Comparison of ENCODE assay signal across 18 cellular contexts in the genomic region with DNA sequence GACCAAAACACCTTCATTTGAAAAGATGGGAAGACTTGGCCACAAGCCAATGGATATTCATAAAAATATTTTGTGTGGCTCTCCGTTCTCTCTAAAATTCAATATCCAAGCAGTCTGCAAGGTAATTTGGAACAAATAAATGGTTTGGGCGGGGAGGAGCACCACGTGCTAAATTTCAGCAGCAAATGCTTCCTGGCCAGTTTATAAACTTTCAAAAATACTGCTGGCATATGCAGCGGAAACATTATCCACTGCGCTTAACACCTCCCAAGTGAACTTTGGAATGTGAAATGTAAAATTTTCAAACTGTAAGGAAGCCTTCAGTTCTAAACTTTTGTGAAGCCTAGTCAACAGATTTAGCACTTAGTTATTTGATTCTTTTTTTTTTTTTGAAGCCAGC.
DNase-seq lines count a peak whose midpoint lies in the region; ATAC-seq, FAIRE-seq and TF ChIP-seq lines count a peak whose summit lies in the region.
"Had no signal": no experiment of that assay in that cellular context is flagged by ENCODE, and none has a peak within 500 bp of the region (broad histone marks: within the 10 kb centered on the region; RNA-seq: fewer than 3 reads in every experiment).

No MANE protein-coding gene starts in this region.

- TF ChIP-seq RAD21 in K562 (CRISPR knock-in tag; conservative IDR thresholded peaks at IDR 0.05 in 1 of 2, IDR thresholded peaks at IDR 0.05 in 1 of 2), result no peak

- peaks cover 0 to 11% of the 10 kb centered on the region in 2 experiments; a peak in 2 of 5 replicates for H3K27me3 ChIP-seq in K562 (ENCODE audit: control insufficient read depth in 2 of 2, insufficient read depth in 2 of 2, low read length in 2 of 2)
- H3K27me3 ChIP-seq in left ventricle myocardium inferior (ENCODE audit: low read depth), result no peaks in the 10 kb centered on the region
- no peaks in the 10 kb centered on the region for H3K27me3 ChIP-seq in psoas muscle (ENCODE audit: insufficient read depth in 3 of 3, low read length in 2 of 3)
- no peaks in the 10 kb centered on the region for H3K27me3 ChIP-seq in tibial artery

- in situ Hi-C loops in K562 (cut with MboI), result no loop called here

- H3K4me1 Mint-ChIP-seq in activated T-cell treated with anti-CD3 and anti-CD28 coated beads, Interleukin-2, amount 50 U/mL, for 72 hours (ENCODE audit: low read depth), result no peaks in the 10 kb centered on the region
- H3K4me1 Mint-ChIP-seq: IgD-negative memory B cell had no signal

- H3K4me3 ChIP-seq in K562 (no peak overlapping the region), left ventricle myocardium inferior (no peak overlapping the region), psoas muscle (no peak overlapping the region), tibial artery (peak overlapping the region in 1 of 2 donors; percentile 19)

- H4K20me1 ChIP-seq in K562 (replicated peaks; ENCODE audit: control insufficient read depth, insufficient read depth, low read length), result no peaks in the 10 kb centered on the region

- H3K9ac ChIP-seq in K562 (ENCODE audit: insufficient read depth in 1 of 2, low read depth in 2 of 2, low read length in 2 of 2), result no peak overlapping the region

- peaks cover 8% of the 10 kb centered on the region for H3K27me3 Mint-ChIP-seq in activated T-cell treated with anti-CD3 and anti-CD28 coated beads, Interleukin-2, amount 50 U/mL, for 72 hours (ENCODE audit: low read depth)

- TF ChIP-seq CTCF in K562 (IDR thresholded peaks at IDR 0.05 in 2 of 3, conservative IDR thresholded peaks at IDR 0.05 in 1 of 3; ENCODE audit: insufficient read depth in 2 of 3, low read depth in 1 of 3, low read length in 3 of 3) (no peak), left ventricle myocardium inferior (IDR thresholded peaks at IDR 0.05; ENCODE audit: borderline replicate concordance) (no peak), psoas muscle (IDR thresholded peaks at IDR 0.05) (no peak), tibial artery (IDR thresholded peaks at IDR 0.05) (no peak)

- CTCF ChIA-PET in K562 (lab: Yijun Ruan, JAX; ENCODE audit: low intra/inter-chr PET ratio), result no interaction called here

- DNase-seq in K562 (ENCODE audit: extremely low read depth in 1 of 4, low spot score in 3 of 4) (no peak), left ventricle myocardium inferior (no peak), psoas muscle (no peak), tibial artery (no peak), GM19240 (ENCODE audit: insufficient read length, low spot score) (no peak)
- no peak for DNase-seq in activated T-cell treated with anti-CD3 and anti-CD28 coated beads, Interleukin-2, amount 50 U/mL, for 72 hours
- DNase-seq: EL, H9, NCI-H1417 treated with DMSO at 0.1 percent for 48 hours, NCI-H2029, NCI-H2171 treated with DMSO at 0.1 percent for 48 hours, NCI-H510A treated with DMSO at 0.1 percent for 48 hours had no signal

- no peak overlapping the region for H3K27ac Mint-ChIP-seq in activated T-cell treated with anti-CD3 and anti-CD28 coated beads, Interleukin-2, amount 50 U/mL, for 72 hours
- H3K27ac Mint-ChIP-seq: H9, IgD-negative memory B cell had no signal

- no peaks in the 10 kb centered on the region for H3K4me1 ChIP-seq in K562 (replicated peaks in 1 of 2; ENCODE audit: control insufficient read depth in 2 of 2, insufficient read depth in 2 of 2, low read length in 2 of 2)
- peaks cover 52% of the 10 kb centered on the region for H3K4me1 ChIP-seq in left ventricle myocardium inferior
- H3K4me1 ChIP-seq in psoas muscle, result peaks cover 23% of the 10 kb centered on the region
- peaks cover 0 to 69% (median 48%) of the 10 kb centered on the region in 4 donors for H3K4me1 ChIP-seq in tibial artery

- H3K9me3 Mint-ChIP-seq in activated T-cell treated with anti-CD3 and anti-CD28 coated beads, Interleukin-2, amount 50 U/mL, for 72 hours, result no peaks in the 10 kb centered on the region
- H3K9me3 Mint-ChIP-seq: H9, IgD-negative memory B cell had no signal

- BruUV-seq in K562 (replicated peaks; lab: Mats Ljungman, UMichigan), result no TSS peak

- no peak for TF ChIP-seq EP300 in K562 (IDR thresholded peaks at IDR 0.05; ENCODE audit: low read length)

- H3K36me3 ChIP-seq in K562 (ENCODE audit: control insufficient read depth, insufficient read depth, low read length) (no peaks in the 10 kb centered on the region), left ventricle myocardium inferior (peaks cover 8% of the 10 kb centered on the region), psoas muscle (ENCODE audit: insufficient read depth in 1 of 2, low read depth in 1 of 2) (no peaks in the 10 kb centered on the region), tibial artery (peaks cover 0 to 26% (median 0%) of the 10 kb centered on the region in 3 donors)

- intact Hi-C loops in K562 (cut with micrococcal nuclease) (no loop called here), left ventricle myocardium inferior (cut with micrococcal nuclease) (no loop called here), psoas muscle (cut with DNase I) (no loop called here), tibial artery (cut with DNase I; ENCODE audit: low total_unique reads) (no loop called here)

- no peak overlapping the region for H3K4me3 Mint-ChIP-seq in activated T-cell treated with anti-CD3 and anti-CD28 coated beads, Interleukin-2, amount 50 U/mL, for 72 hours
- H3K4me3 Mint-ChIP-seq: H9, IgD-negative memory B cell had no signal

- H3K79me2 ChIP-seq in K562 (ENCODE audit: control insufficient read depth, insufficient read depth, low read length), result no peaks in the 10 kb centered on the region

- 2% methylated on average over 5 of the region's 5 CpGs for WGBS in K562 (ENCODE audit: insufficient coverage, low coverage, missing lambda C conversion rate)
- 9 to 18% (median 16%) methylated on average over 5 of the region's 5 CpGs for WGBS in psoas muscle, 3 donors

- H2AFZ ChIP-seq in K562 (ENCODE audit: low read depth, low read length), result no peak overlapping the region

- no peak for ATAC-seq in K562
- ATAC-seq in psoas muscle, result peak in 2 of 4 donors; percentile 39 to 62
- ATAC-seq in activated T-cell treated with anti-CD3 and anti-CD28 coated beads, Interleukin-2, amount 50 U/mL, for 72 hours (replicated peaks in 1 of 2), result no peak
- no peak for ATAC-seq in GM19397 (IDR thresholded peaks at IDR 0.05; ENCODE audit: unreplicated experiment)
- ATAC-seq in HG03439 (IDR thresholded peaks at IDR 0.05; ENCODE audit: unreplicated experiment), result no peak

- FAIRE-seq in K562 (lab: Jason Lieb, UNC), result no peak
- FAIRE-seq: A204.1, RCC 7860 had no signal

- H3K4me2 ChIP-seq in K562 (ENCODE audit: insufficient read depth, low read length), result no peak overlapping the region

- H3K9me1 ChIP-seq in K562 (ENCODE audit: control insufficient read depth, insufficient read depth, low read length), result no peaks in the 10 kb centered on the region

- H3K9me3 ChIP-seq in K562 (replicated peaks; ENCODE audit: control insufficient read depth, insufficient read depth, low read depth, low read length) (no peaks in the 10 kb centered on the region), left ventricle myocardium inferior (replicated peaks) (no peaks in the 10 kb centered on the region), psoas muscle (no peaks in the 10 kb centered on the region), tibial artery (no peaks in the 10 kb centered on the region)

- H3K27ac ChIP-seq in K562 (ENCODE audit: extremely low read depth, low read depth, low read length) (no peak overlapping the region), left ventricle myocardium inferior (replicated peaks) (peak overlapping the region; percentile 60), psoas muscle (peak overlapping the region; percentile 43), tibial artery (peak overlapping the region; percentile 64 to 68)
- H3K27ac ChIP-seq: C4-2B had no signal

- POLR2A ChIA-PET in K562 (lab: Yijun Ruan, JAX), result no interaction called here

- H3K36me3 Mint-ChIP-seq in activated T-cell treated with anti-CD3 and anti-CD28 coated beads, Interleukin-2, amount 50 U/mL, for 72 hours (ENCODE audit: insufficient read depth in 2 of 2), result no peaks in the 10 kb centered on the region

- TF ChIP-seq POLR2A in K562 (conservative IDR thresholded peaks at IDR 0.05), result no peak

TF ChIP-seq in K562, 482 proteins besides CTCF, POLR2A, EP300 and RAD21:
- no peak for TF ChIP-seq NFATC3 (IDR thresholded peaks at IDR 0.05)
- peak; percentile 40; the same call in 1 of the 2 replicates for TF ChIP-seq NFIC (IDR thresholded peaks at IDR 0.05)
